ENCODE assay signal across 8 cellular contexts in the genomic region with DNA sequence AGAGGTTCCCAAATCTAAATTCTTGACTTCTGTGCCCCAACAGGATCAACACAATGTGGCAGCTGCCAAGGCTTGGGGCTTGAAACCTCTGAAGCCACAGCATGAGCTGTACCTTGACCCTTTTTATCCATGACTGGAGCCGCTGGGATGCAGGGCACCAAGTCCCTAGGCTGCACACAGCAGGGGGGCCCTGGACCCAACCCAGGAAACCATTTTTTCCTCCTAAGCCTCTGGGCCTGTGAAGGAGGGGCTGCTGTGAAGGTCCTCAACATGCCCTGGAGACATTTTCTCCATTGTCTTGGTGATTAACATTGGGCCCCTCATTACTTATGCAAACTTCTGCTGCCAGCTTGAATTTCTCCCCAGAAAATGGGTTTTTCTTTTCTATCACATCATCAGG.
"Had no signal": no experiment of that assay in that cellular context is flagged by ENCODE, and none has a peak within 500 bp of the region (broad histone marks: within the 10 kb centered on the region; RNA-seq: fewer than 3 reads in every experiment).

No MANE protein-coding gene starts in this region.

- H3K4me3 ChIP-seq: GM23248, HAP-1 had no signal

- H3K9me3 ChIP-seq: HAP-1 had no signal

- H3K36me3 ChIP-seq: HAP-1 had no signal

- ATAC-seq: HCT116 had no signal

- H3K27ac ChIP-seq: GM23248, KMS-11 had no signal

- DNase-seq: GM23248, GOT3, H7, IMR-90, KBM-7 had no signal

- H3K4me1 ChIP-seq: HAP-1 had no signal
